ENCODE assay signal across 17 cellular contexts in genomic region chr7:147089608-147090007, GRCh38.
"Had no signal": no experiment of that assay in that cellular context is flagged by ENCODE, and none has a peak within 500 bp of the region (broad histone marks: within the 10 kb centered on the region; RNA-seq: fewer than 3 reads in every experiment).

No MANE protein-coding gene starts in this region.

- H3K9me3 ChIP-seq: SJCRH30 had no signal

- H3K9ac ChIP-seq: KMS-11 had no signal

- H3K36me3 ChIP-seq: SJCRH30 had no signal

- ATAC-seq: K562, T-helper 17 cell had no signal

- DNase-seq: Kasumi-1; MM.1S; NCI-H1092 treated with DMSO at 0.1 percent for 48 hours; NCI-H1436; NCI-H187; NCI-H2029; NCI-H2081 treated with DMSO at 0.1 percent for 48 hours; NCI-H226; NCI-H510A; NCI-H774; NK-92 treated with Interleukin-12 subunit alpha and Interleukin-12 subunit beta, amount 100 ng/mL, for 24 hours; SHP77; SJCRH30; T-helper 1 cell; T-helper 17 cell had no signal

- H3K27ac ChIP-seq: KMS-11, SJCRH30 had no signal

- H3K4me1 ChIP-seq: SJCRH30 had no signal

- H3K4me3 ChIP-seq: K562, SJCRH30 had no signal

- H3K4me2 ChIP-seq: KMS-11 had no signal
